ENCODE assay signal across 20 cellular contexts in the genomic region with DNA sequence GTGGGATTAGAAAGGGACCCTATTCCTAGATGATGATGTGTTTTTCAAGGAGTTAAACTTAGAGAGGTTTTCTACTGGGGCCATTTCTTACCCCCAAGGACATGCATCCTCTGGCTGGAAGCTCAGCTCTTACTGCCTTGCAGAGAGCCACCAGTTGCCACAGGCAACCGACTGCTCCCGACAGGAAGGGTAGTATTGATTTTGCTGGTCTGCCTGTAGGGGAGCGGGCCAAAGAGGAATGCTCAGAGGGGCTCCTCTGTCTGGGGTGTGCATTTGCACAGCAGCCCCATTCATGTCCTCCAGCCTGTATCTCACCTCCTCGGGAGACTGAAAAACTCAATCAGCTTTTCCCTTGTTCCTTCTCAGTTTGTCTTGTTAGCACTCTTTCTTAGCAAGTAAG.
A peak's percentile ranks its signal among the peaks of the same experiment; 100 is the strongest.
DNase-seq lines count a peak whose midpoint lies in the region; ATAC-seq and TF ChIP-seq lines count a peak whose summit lies in the region.
"Had no signal": no experiment of that assay in that cellular context is flagged by ENCODE, and none has a peak within 500 bp of the region (broad histone marks: within the 10 kb centered on the region; RNA-seq: fewer than 3 reads in every experiment).

No MANE protein-coding gene starts in this region.

- H3K14ac ChIP-seq in H9 (ENCODE audit: insufficient read depth, low read length) = no peak overlapping the region

- H2BK120ac ChIP-seq in H9 (ENCODE audit: low read depth, low read length, poor library complexity, severe bottlenecking) = no peak overlapping the region

- H3K36me3 Mint-ChIP-seq in H9 (ENCODE audit: insufficient read depth in 1 of 3, low read depth in 3 of 3) (no peaks in the 10 kb centered on the region), nephron progenitor cell (ENCODE audit: low read depth) (no peaks in the 10 kb centered on the region)
- no peaks in the 10 kb centered on the region for H3K36me3 Mint-ChIP-seq in stimulated activated naive B cell treated with anti-CD40 and anti-IgM and Interleukin-4, amounts not matched to agents 10 μg/mL and 1 μg/mL and 100 μg/mL, for 72 hours
- no peaks in the 10 kb centered on the region for H3K36me3 Mint-ChIP-seq in CD8-positive, alpha-beta T cell
- H3K36me3 Mint-ChIP-seq: activated CD8-positive, alpha-beta memory T cell treated with anti-CD3 and anti-CD28 coated beads, Interleukin-2, amount 10 ng/mL, durations not matched to agents 7 days and 5 days; CD8-positive, alpha-beta memory T cell had no signal

- H4K8ac ChIP-seq in H9 (replicated peaks; ENCODE audit: insufficient read length, low read depth, low read length) = no peak overlapping the region

- no peak overlapping the region for H3K23ac ChIP-seq in H9 (ENCODE audit: insufficient read length, low read depth, low read length)

- DNase-seq in DMS 273 treated with DMSO at 0.1 percent for 48 hours (lab: John Stamatoyannopoulos, UW) (peak; percentile 76), H9 (peak; percentile 47), coronary artery (ENCODE audit: low spot score) (no peak), nephron progenitor cell (peak; percentile 9), amniotic stem cell (lab: John Stamatoyannopoulos, UW) (no peak), SHP77 (lab: John Stamatoyannopoulos, UW) (no peak)
- no peak for DNase-seq in stimulated activated naive B cell treated with anti-CD40 and anti-IgM and Interleukin-4, amounts not matched to agents 10 μg/mL and 1 μg/mL and 100 μg/mL, for 72 hours
- no peak for DNase-seq in CD8-positive, alpha-beta T cell
- DNase-seq: activated CD4-positive, alpha-beta T cell treated with anti-CD3 and anti-CD28 coated beads for 4 hours; activated CD8-positive, alpha-beta memory T cell treated with anti-CD3 and anti-CD28 coated beads, Interleukin-2, amount 10 ng/mL, durations not matched to agents 7 days and 5 days; CD8-positive, alpha-beta memory T cell; erythroblast; left colon; mucosa of descending colon; NCI-H1048; nucleus accumbens; transverse colon had no signal

- no peaks in the 10 kb centered on the region; the same call in 1 of the 2 replicates for H3K27me3 Mint-ChIP-seq in H9 (ENCODE audit: low read depth)
- peaks cover 6% of the 10 kb centered on the region for H3K27me3 Mint-ChIP-seq in nephron progenitor cell (ENCODE audit: low read depth, poor library complexity)
- no peaks in the 10 kb centered on the region for H3K27me3 Mint-ChIP-seq in stimulated activated naive B cell treated with anti-CD40 and anti-IgM and Interleukin-4, amounts not matched to agents 10 μg/mL and 1 μg/mL and 100 μg/mL, for 72 hours
- H3K27me3 Mint-ChIP-seq in CD8-positive, alpha-beta T cell (ENCODE audit: low read depth) = no peaks in the 10 kb centered on the region
- H3K27me3 Mint-ChIP-seq: activated CD8-positive, alpha-beta memory T cell treated with anti-CD3 and anti-CD28 coated beads, Interleukin-2, amount 10 ng/mL, durations not matched to agents 7 days and 5 days; stimulated activated memory B cell treated with anti-CD40 and anti-IgM and Interleukin-4, amounts not matched to agents 10 μg/mL and 1 μg/mL and 100 μg/mL, for 72 hours had no signal

- no peak; the same call in 2 of the 3 replicates for TF ChIP-seq CTCF in H9 (conservative IDR thresholded peaks at IDR 0.05)
- no peak for TF ChIP-seq CTCF in coronary artery (IDR thresholded peaks at IDR 0.05)
- no peak for TF ChIP-seq CTCF in nephron progenitor cell (IDR thresholded peaks at IDR 0.05)
- no peak for TF ChIP-seq CTCF in CD8-positive, alpha-beta T cell (IDR thresholded peaks at IDR 0.05)

- no peaks in the 10 kb centered on the region for H3K79me2 ChIP-seq in H9 (ENCODE audit: insufficient read depth, low read length)

- H2AFZ ChIP-seq in H9 (ENCODE audit: low read length) = no peak overlapping the region

- intact Hi-C loops in CD8-positive, alpha-beta T cell (cut with DNase I, micrococcal nuclease) = no loop called here

- no peak overlapping the region for H4K5ac ChIP-seq in H9 (ENCODE audit: insufficient read length, low read depth, low read length)

- no peaks in the 10 kb centered on the region for H3K27me3 ChIP-seq in H9 (ENCODE audit: insufficient read depth, low read length)
- no peaks in the 10 kb centered on the region for H3K27me3 ChIP-seq in CD8-positive, alpha-beta T cell (ENCODE audit: insufficient read depth, low read length)
- H3K27me3 ChIP-seq: cardiac muscle cell, transverse colon had no signal

- H3K4me2 ChIP-seq in H9 (ENCODE audit: insufficient read depth, insufficient read length, low read length) = no peak overlapping the region
- H3K4me2 ChIP-seq: KMS-11 had no signal

- H3K27ac ChIP-seq in H9 (ENCODE audit: insufficient read length, low read depth, low read length) (no peak overlapping the region), coronary artery (peak overlapping the region; percentile 44 to 69)
- no peak overlapping the region for H3K27ac ChIP-seq in CD8-positive, alpha-beta T cell (ENCODE audit: low read depth, low read length)
- H3K27ac ChIP-seq: cardiac muscle cell, KMS-11, transverse colon had no signal

- H3K18ac ChIP-seq in H9 (ENCODE audit: insufficient read length, low read depth, low read length) = peak overlapping the region; percentile 54

- H3K9me3 Mint-ChIP-seq in H9 (no peaks in the 10 kb centered on the region), nephron progenitor cell (no peaks in the 10 kb centered on the region)
- no peaks in the 10 kb centered on the region for H3K9me3 Mint-ChIP-seq in stimulated activated naive B cell treated with anti-CD40 and anti-IgM and Interleukin-4, amounts not matched to agents 10 μg/mL and 1 μg/mL and 100 μg/mL, for 72 hours
- H3K9me3 Mint-ChIP-seq in CD8-positive, alpha-beta T cell = no peaks in the 10 kb centered on the region
- H3K9me3 Mint-ChIP-seq: CD8-positive, alpha-beta memory T cell; stimulated activated memory B cell treated with anti-CD40 and anti-IgM and Interleukin-4, amounts not matched to agents 10 μg/mL and 1 μg/mL and 100 μg/mL, for 72 hours had no signal

- no peak overlapping the region for H3T11ph ChIP-seq in H9 (ENCODE audit: low read length)

- H3K27ac Mint-ChIP-seq in H9 = no peak overlapping the region
- H3K27ac Mint-ChIP-seq in nephron progenitor cell = no peak overlapping the region
- no peak overlapping the region for H3K27ac Mint-ChIP-seq in stimulated activated naive B cell treated with anti-CD40 and anti-IgM and Interleukin-4, amounts not matched to agents 10 μg/mL and 1 μg/mL and 100 μg/mL, for 72 hours
- no peak overlapping the region for H3K27ac Mint-ChIP-seq in CD8-positive, alpha-beta T cell
- H3K27ac Mint-ChIP-seq: activated CD8-positive, alpha-beta memory T cell treated with anti-CD3 and anti-CD28 coated beads, Interleukin-2, amount 10 ng/mL, durations not matched to agents 7 days and 5 days; stimulated activated memory B cell treated with anti-CD40 and anti-IgM and Interleukin-4, amounts not matched to agents 10 μg/mL and 1 μg/mL and 100 μg/mL, for 72 hours had no signal

- POLR2A ChIA-PET in CD8-positive, alpha-beta T cell (lab: Charles Lee) = no interaction called here

- H2BK5ac ChIP-seq in H9 (ENCODE audit: insufficient read length, low read length) = no peak overlapping the region

- no peaks in the 10 kb centered on the region for H3K79me1 ChIP-seq in H9 (ENCODE audit: insufficient read depth, low read depth, low read length, poor library complexity, severe bottlenecking)

- H3K4me1 Mint-ChIP-seq in H9 (peaks cover 11 to 15% of the 10 kb centered on the region in 2 experiments), nephron progenitor cell (peaks cover 21% of the 10 kb centered on the region)
- no peaks in the 10 kb centered on the region for H3K4me1 Mint-ChIP-seq in stimulated activated naive B cell treated with anti-CD40 and anti-IgM and Interleukin-4, amounts not matched to agents 10 μg/mL and 1 μg/mL and 100 μg/mL, for 72 hours
- H3K4me1 Mint-ChIP-seq in CD8-positive, alpha-beta T cell (ENCODE audit: low read depth) = no peaks in the 10 kb centered on the region
- H3K4me1 Mint-ChIP-seq: activated CD8-positive, alpha-beta memory T cell treated with anti-CD3 and anti-CD28 coated beads, Interleukin-2, amount 10 ng/mL, durations not matched to agents 7 days and 5 days; CD8-positive, alpha-beta memory T cell; stimulated activated memory B cell treated with anti-CD40 and anti-IgM and Interleukin-4, amounts not matched to agents 10 μg/mL and 1 μg/mL and 100 μg/mL, for 72 hours had no signal

- H3K36me3 ChIP-seq in CD8-positive, alpha-beta T cell (ENCODE audit: insufficient read depth, low read length) = no peaks in the 10 kb centered on the region
- H3K36me3 ChIP-seq: cardiac muscle cell, transverse colon had no signal

- H2BK12ac ChIP-seq in H9 (ENCODE audit: insufficient read length, low read depth, low read length) = no peak overlapping the region

- no peaks in the 10 kb centered on the region for H3K9me3 ChIP-seq in H9 (ENCODE audit: control insufficient read depth, low read depth, low read length)
- no peaks in the 10 kb centered on the region for H3K9me3 ChIP-seq in CD8-positive, alpha-beta T cell (ENCODE audit: low read length)
- H3K9me3 ChIP-seq: mucosa of descending colon, transverse colon had no signal

- no CpG with 5 or more reads among the region's 4 CpGs for WGBS in H9 (ENCODE audit: extremely low coverage, insufficient read length, low lambda C conversion rate)

- no peaks in the 10 kb centered on the region for H3K23me2 ChIP-seq in H9 (ENCODE audit: insufficient read length, low read depth, low read length, poor library complexity, severe bottlenecking)

- no peak overlapping the region for H3K56ac ChIP-seq in H9 (ENCODE audit: insufficient read length, low read depth, low read length)

- no peaks in the 10 kb centered on the region for H4K20me1 ChIP-seq in H9 (ENCODE audit: control insufficient read depth, insufficient read depth, insufficient read length)

- no peak for ATAC-seq in stimulated activated naive B cell treated with anti-CD40 and anti-IgM and Interleukin-4, amounts not matched to agents 10 μg/mL and 1 μg/mL and 100 μg/mL, for 72 hours (replicated peaks)
- no peak for ATAC-seq in CD8-positive, alpha-beta T cell
- ATAC-seq: activated CD8-positive, alpha-beta memory T cell treated with anti-CD3 and anti-CD28 coated beads, Interleukin-2, amount 10 ng/mL, durations not matched to agents 7 days and 5 days; left colon; stimulated activated memory B cell treated with anti-CD40 and anti-IgM and Interleukin-4, amounts not matched to agents 10 μg/mL and 1 μg/mL and 100 μg/mL, for 72 hours had no signal

- H2BK20ac ChIP-seq in H9 (ENCODE audit: low read depth, low read length, poor library complexity, severe bottlenecking) = no peak overlapping the region

- H3K4me3 ChIP-seq in coronary artery = peak overlapping the region; percentile 26
- H3K4me3 ChIP-seq in CD8-positive, alpha-beta T cell (ENCODE audit: low read depth, low read length) = no peak overlapping the region
- H3K4me3 ChIP-seq: cardiac muscle cell, mucosa of descending colon, transverse colon had no signal

- H4K91ac ChIP-seq in H9 (ENCODE audit: insufficient read length, low read depth, low read length) = no peak overlapping the region

- no peak overlapping the region for H3K4ac ChIP-seq in H9 (ENCODE audit: low read depth, low read length)

- H3K4me1 ChIP-seq in H9 (ENCODE audit: insufficient read depth, low read length) = no peaks in the 10 kb centered on the region; the same call in 1 of the 2 replicates
- H3K4me1 ChIP-seq in CD8-positive, alpha-beta T cell (ENCODE audit: insufficient read depth, low read length) = no peaks in the 10 kb centered on the region
- H3K4me1 ChIP-seq: transverse colon had no signal

- H2AK5ac ChIP-seq in H9 (ENCODE audit: insufficient read length, low read length) = no peak overlapping the region

- no peak overlapping the region for H3K9ac ChIP-seq in H9 (ENCODE audit: extremely low read depth, insufficient read length, low read length)
- H3K9ac ChIP-seq: KMS-11 had no signal

- CTCF ChIA-PET in CD8-positive, alpha-beta T cell (lab: Charles Lee) = no interaction called here

- no peak overlapping the region for H2BK15ac ChIP-seq in H9 (ENCODE audit: low read depth, low read length)

- H3K4me3 Mint-ChIP-seq in H9 (no peak overlapping the region), nephron progenitor cell (no peak overlapping the region)
- no peak overlapping the region for H3K4me3 Mint-ChIP-seq in stimulated activated naive B cell treated with anti-CD40 and anti-IgM and Interleukin-4, amounts not matched to agents 10 μg/mL and 1 μg/mL and 100 μg/mL, for 72 hours
- H3K4me3 Mint-ChIP-seq in CD8-positive, alpha-beta T cell = no peak overlapping the region
- H3K4me3 Mint-ChIP-seq: activated CD8-positive, alpha-beta memory T cell treated with anti-CD3 and anti-CD28 coated beads, Interleukin-2, amount 10 ng/mL, durations not matched to agents 7 days and 5 days; CD8-positive, alpha-beta memory T cell; stimulated activated memory B cell treated with anti-CD40 and anti-IgM and Interleukin-4, amounts not matched to agents 10 μg/mL and 1 μg/mL and 100 μg/mL, for 72 hours had no signal

Comparison
In these comparisons a context has a peak if more than half of its experiments do, and no peak if none do; other contexts are left out.
1. DNase-seq: peak in DMS 273 treated with DMSO at 0.1 percent for 48 hours (single experiment), H9 (single experiment) and nephron progenitor cell (single experiment); none in coronary artery (single experiment), stimulated activated naive B cell treated with anti-CD40 and anti-IgM and Interleukin-4, amounts not matched to agents 10 μg/mL and 1 μg/mL and 100 μg/mL, for 72 hours (single experiment), amniotic stem cell (single experiment), CD8-positive, alpha-beta T cell (0 of 7) and SHP77 (0 of 2).
2. H3K27ac ChIP-seq: peak in coronary artery (2 of 2); none in H9 (single experiment) and CD8-positive, alpha-beta T cell (single experiment).